ENCODE assay signal across 8 cellular contexts in genomic region chr3:140736863-140737460, GRCh38. TPM values are rescaled to one million over a fixed set of nuclear protein-coding genes. Genes with fewer than 3 reads are reported as not detected.
DNase-seq lines count a peak whose midpoint lies in the region; ATAC-seq and TF ChIP-seq lines count a peak whose summit lies in the region.

No MANE protein-coding gene starts in this region.

- H3K27me3 ChIP-seq in thyroid gland: no peaks in the 10 kb centered on the region

- DNase-seq in AG09309 (ENCODE audit: low read depth) (peak; percentile 8), NCI-H2029 (lab: John Stamatoyannopoulos, UW) (peak; percentile 18), astrocyte of the spinal cord (ENCODE audit: low read depth, low spot score) (peak; percentile 55), iPS-NIHi11 (ENCODE audit: low spot score) (peak; percentile 71), thyroid gland (peak; percentile 47 to 61), GM19240 (ENCODE audit: insufficient read length, low spot score) (no peak)
- DNase-seq in activated CD8-positive, alpha-beta memory T cell treated with anti-CD3 and anti-CD28 coated beads, Interleukin-2, amount 50 U/mL, for 48 hours: no peak

- H3K4me3 ChIP-seq in AG09309 (ENCODE audit: control insufficient read depth, low read depth, low read length) (no peak overlapping the region), astrocyte of the spinal cord (ENCODE audit: low read depth, low read length) (no peak overlapping the region), thyroid gland (replicated peaks in 1 of 3) (no peak overlapping the region)

- intact Hi-C loops in thyroid gland (cut with DNase I): no loop called here

- no peak overlapping the region for H3K27ac ChIP-seq in thyroid gland

- ATAC-seq in GM18511 (IDR thresholded peaks at IDR 0.05; ENCODE audit: unreplicated experiment): peak; percentile 67

- TF ChIP-seq CTCF in AG09309 (IDR thresholded peaks at IDR 0.05; ENCODE audit: control insufficient read depth, insufficient read depth, low read depth, low read length, missing control alignments): peak; percentile 60
- TF ChIP-seq CTCF in astrocyte of the spinal cord (IDR thresholded peaks at IDR 0.05; ENCODE audit: low read depth, low read length): peak; percentile 53
- TF ChIP-seq CTCF in thyroid gland (IDR thresholded peaks at IDR 0.05): peak in 4 of 6 experiments; percentile 34 to 61 (median 52)

- WGBS in thyroid gland, 2 donors: 42 to 44% methylated on average over 5 of the region's 5 CpGs

- no peak for TF ChIP-seq POLR2A in thyroid gland (IDR thresholded peaks at IDR 0.05)

- H3K9me3 ChIP-seq in thyroid gland: no peaks in the 10 kb centered on the region

- in situ Hi-C loops in astrocyte of the spinal cord (cut with HindIII; ENCODE audit: low sequenced_read_pairs): no loop called here

- H3K4me1 ChIP-seq in thyroid gland: no peaks in the 10 kb centered on the region

- H3K36me3 ChIP-seq in thyroid gland: no peaks in the 10 kb centered on the region

RNA-seq across cellular contexts. Expression of gene TRIM42, which starts 59.1 kb away (rescaled TPM):
- under 1 TPM in 1 of 4 donors, not detected in 3; 0.13 TPM for total RNA-seq in thyroid gland

Comparison
In these comparisons a context has a peak if more than half of its experiments do, and no peak if none do; other contexts are left out.
1. DNase-seq: peak in AG09309 (single experiment), NCI-H2029 (single experiment), astrocyte of the spinal cord (single experiment), iPS-NIHi11 (single experiment) and thyroid gland (2 of 2); none in activated CD8-positive, alpha-beta memory T cell treated with anti-CD3 and anti-CD28 coated beads, Interleukin-2, amount 50 U/mL, for 48 hours (single experiment) and GM19240 (single experiment).
2. Peak in every context shown above with its lines, with median percentiles within 50 percentile points of each other: CTCF ChIP-seq.